ENCODE assay signal across 24 cellular contexts in genomic region chr10:100803481-100803880, GRCh38. TPM values are rescaled to one million over a fixed set of nuclear protein-coding genes. Genes with fewer than 3 reads are reported as not detected.
DNase-seq lines count a peak whose midpoint lies in the region; TF ChIP-seq lines count a peak whose summit lies in the region.
"Had no signal": no experiment of that assay in that cellular context is flagged by ENCODE, and none has a peak within 500 bp of the region (broad histone marks: within the 10 kb centered on the region; RNA-seq: fewer than 3 reads in every experiment).

No MANE protein-coding gene starts in this region.

- DNase-seq in H7 (peak; percentile 76), endodermal cell (peak; percentile 78), left kidney (ENCODE audit: low read depth, low spot score) (peak; percentile 63), posterior vena cava (ENCODE audit: low spot score) (peak; percentile 38), trophoblast cell (no peak), NCI-H748 (lab: John Stamatoyannopoulos, UW; ENCODE audit: unreplicated experiment) (no peak), nucleus accumbens (lab: John Stamatoyannopoulos, UW) (no peak), NCI-H510A (lab: John Stamatoyannopoulos, UW) (no peak)
- DNase-seq: AML-193; C1 segment of cervical spinal cord; CD8-positive, alpha-beta T cell; DND-41; HCEC 1CT; IMR-90; NCI-H1105 treated with DMSO at 0.1 percent for 48 hours; NCI-H2081; NCI-H2171; NCI-H345; NCI-H524 treated with DMSO at 0.1 percent for 48 hours; Peyer's patch had no signal

- no peak overlapping the region for H3K4me3 Mint-ChIP-seq in endodermal cell
- H3K4me3 Mint-ChIP-seq: CD8-positive, alpha-beta T cell had no signal

- TF ChIP-seq CTCF in endodermal cell (conservative IDR thresholded peaks at IDR 0.05), result no peak

- H2BK5ac ChIP-seq in trophoblast cell (ENCODE audit: low read depth, low read length, poor library complexity), result no peak overlapping the region

- 27 to 38% methylated on average over 4 to 7 of the region's 7 CpGs for whole genome bisulfite sequencing in endodermal cell (ENCODE audit: insufficient coverage in 1 of 2, insufficient read length in 1 of 2), 2 experiments
- WGBS in trophoblast cell (ENCODE audit: extremely low coverage, insufficient coverage, insufficient read length), result no CpG with 5 or more reads among the region's 7 CpGs

- H4K8ac ChIP-seq in trophoblast cell (ENCODE audit: low read depth, low read length), result no peak overlapping the region

- no peaks in the 10 kb centered on the region for H3K9me3 ChIP-seq in endodermal cell (ENCODE audit: control insufficient read depth, low read length)
- H3K9me3 ChIP-seq in trophoblast cell (ENCODE audit: insufficient read depth, low read depth, low read length), result no peaks in the 10 kb centered on the region
- H3K9me3 ChIP-seq: Peyer's patch, SJSA1 had no signal

- H3K79me2 ChIP-seq in trophoblast cell (ENCODE audit: control insufficient read depth, insufficient read depth, low read length, poor library complexity), result no peaks in the 10 kb centered on the region

- H2BK120ac ChIP-seq in trophoblast cell (ENCODE audit: insufficient read depth, low read length, poor library complexity), result no peak overlapping the region

- H4K12ac ChIP-seq in trophoblast cell (ENCODE audit: low read depth, low read length), result no peak overlapping the region

- no peaks in the 10 kb centered on the region for H3K9me3 Mint-ChIP-seq in endodermal cell
- H3K9me3 Mint-ChIP-seq: CD8-positive, alpha-beta T cell had no signal

- intact Hi-C loops in posterior vena cava (cut with DNase I), result no loop called here

- no peak overlapping the region for H3K23ac ChIP-seq in trophoblast cell (ENCODE audit: low read length)

- H3K9ac ChIP-seq in endodermal cell (ENCODE audit: extremely low read depth, low read length, poor library complexity, severe bottlenecking) (no peak overlapping the region), trophoblast cell (ENCODE audit: low read length) (no peak overlapping the region)

- H2AK5ac ChIP-seq in trophoblast cell (ENCODE audit: low read length), result no peak overlapping the region

- H2BK12ac ChIP-seq in trophoblast cell (ENCODE audit: low read length), result no peak overlapping the region

- no peak overlapping the region for H3K18ac ChIP-seq in trophoblast cell (ENCODE audit: low read length)

- no peak overlapping the region for H2AFZ ChIP-seq in trophoblast cell (ENCODE audit: insufficient read depth, low read length, poor library complexity)

- H3K4me2 ChIP-seq in trophoblast cell (ENCODE audit: low read length), result no peak overlapping the region

- H3K27ac ChIP-seq in endodermal cell (ENCODE audit: low read depth, low read length) (no peak overlapping the region), trophoblast cell (ENCODE audit: low read depth, low read length) (no peak overlapping the region)
- H3K27ac ChIP-seq: Peyer's patch, SJSA1 had no signal

- H4K91ac ChIP-seq in trophoblast cell (ENCODE audit: low read depth, low read length), result no peak overlapping the region

- no peaks in the 10 kb centered on the region for H3K79me1 ChIP-seq in trophoblast cell (ENCODE audit: low read length)

- H3K4ac ChIP-seq in trophoblast cell (ENCODE audit: low read depth, low read length), result no peak overlapping the region

- no peaks in the 10 kb centered on the region for H3K36me3 ChIP-seq in H7 (replicated peaks; ENCODE audit: control insufficient read depth, insufficient read depth, low read length)
- no peaks in the 10 kb centered on the region for H3K36me3 ChIP-seq in endodermal cell (ENCODE audit: control insufficient read depth, insufficient read depth, low read length)
- H3K36me3 ChIP-seq in trophoblast cell (ENCODE audit: control insufficient read depth in 1 of 2, insufficient read depth in 2 of 2, low read length in 2 of 2), result no peaks in the 10 kb centered on the region
- H3K36me3 ChIP-seq: Peyer's patch, SJSA1 had no signal

- H3K27me3 Mint-ChIP-seq in endodermal cell (ENCODE audit: insufficient read depth), result peaks cover 98% of the 10 kb centered on the region

- H3K4me1 ChIP-seq in endodermal cell (ENCODE audit: control insufficient read depth, insufficient read depth, low read length) (peaks cover 10% of the 10 kb centered on the region), trophoblast cell (ENCODE audit: control insufficient read depth in 1 of 2, insufficient read depth in 2 of 2, low read length in 2 of 2) (peaks cover 3 to 8% of the 10 kb centered on the region in 2 experiments)
- H3K4me1 ChIP-seq: Peyer's patch, SJSA1 had no signal

- H3K27me3 ChIP-seq in H7 (ENCODE audit: control insufficient read depth, insufficient read depth, low read length) (peaks cover 15% of the 10 kb centered on the region), endodermal cell (ENCODE audit: control insufficient read depth, insufficient read depth, low read length, poor library complexity, severe bottlenecking) (peaks cover 81% of the 10 kb centered on the region), trophoblast cell (ENCODE audit: insufficient read depth, low read length) (no peaks in the 10 kb centered on the region)
- H3K27me3 ChIP-seq: Peyer's patch had no signal

- no peak overlapping the region for H3K14ac ChIP-seq in trophoblast cell (ENCODE audit: low read length)

- H3K4me1 Mint-ChIP-seq in endodermal cell, result peaks cover 44% of the 10 kb centered on the region

- no peak overlapping the region for H3K27ac Mint-ChIP-seq in endodermal cell
- H3K27ac Mint-ChIP-seq: CD8-positive, alpha-beta T cell had no signal

- H3K36me3 Mint-ChIP-seq in endodermal cell (ENCODE audit: low read depth), result no peaks in the 10 kb centered on the region
- H3K36me3 Mint-ChIP-seq: CD8-positive, alpha-beta T cell had no signal

- H3K4me3 ChIP-seq in H7 (ENCODE audit: insufficient read depth, low read depth, low read length) (no peak overlapping the region), endodermal cell (ENCODE audit: low read length) (no peak overlapping the region), trophoblast cell (ENCODE audit: low read depth, low read length) (no peak overlapping the region)
- H3K4me3 ChIP-seq: Peyer's patch, SJSA1 had no signal

RNA-seq across cellular contexts. Expression of gene PAX2, which starts 58.1 kb away (rescaled TPM):
- total RNA-seq in H7 (2014; rRNA removed; shearing (Covaris generic)), result 0.10 TPM in 1 of 2 replicates, not detected in the other
- total RNA-seq in endodermal cell (under 1 TPM; 0.93 to 0.99 TPM), posterior vena cava (not detected)
- polyA plus RNA-seq in endodermal cell (2013, experiment 1 of 2), result 3.0 TPM
- polyA plus RNA-seq in endodermal cell (2013, experiment 2 of 2), result 3.6 TPM
- polyA plus RNA-seq in trophoblast cell (2013), result 0.01 TPM in 1 of 2 replicates, not detected in the other
- total RNA-seq: A172; CD8-positive, alpha-beta T cell; IMR-90; OCI-LY7; Peyer's patch; SJSA1 had no signal
- polyA plus RNA-seq: AG04450, IMR-90 had no signal

Comparison
In these comparisons a context has a peak if more than half of its experiments do, and no peak if none do; other contexts are left out.
1. DNase-seq: peak in H7 (single experiment), endodermal cell (single experiment), left kidney (single experiment) and posterior vena cava (single experiment); none in trophoblast cell (0 of 2), NCI-H748 (single experiment), nucleus accumbens (0 of 56) and NCI-H510A (single experiment).